ENCODE assay signal across 11 cellular contexts in genomic region chr4:9148611-9149409, GRCh38. TPM values are rescaled to one million over a fixed set of nuclear protein-coding genes. Genes with fewer than 3 reads are reported as not detected.
"Had no signal": no experiment of that assay in that cellular context is flagged by ENCODE, and none has a peak within 500 bp of the region (broad histone marks: within the 10 kb centered on the region; RNA-seq: fewer than 3 reads in every experiment).

No MANE protein-coding gene starts in this region.

RNA-seq across cellular contexts. Expression of gene FAM90A26, which starts 21.4 kb away (rescaled TPM):
- total RNA-seq: activated CD8-positive, alpha-beta T cell treated with anti-CD3 and anti-CD28 coated beads for 36 hours; activated naive CD8-positive, alpha-beta T cell treated with anti-CD3 and anti-CD28 coated beads for 36 hours; activated T-helper 17 cell treated with anti-CD3 and anti-CD28 coated beads, Interleukin-2, amount 50 U/mL, for 72 hours; esophagus muscularis mucosa; frontal cortex; kidney; left lung; lung microvascular endothelial cell; myocyte; thoracic aorta; upper lobe of left lung had no signal
